Comparison of ENCODE assay signal across 13 cellular contexts in the genomic region with DNA sequence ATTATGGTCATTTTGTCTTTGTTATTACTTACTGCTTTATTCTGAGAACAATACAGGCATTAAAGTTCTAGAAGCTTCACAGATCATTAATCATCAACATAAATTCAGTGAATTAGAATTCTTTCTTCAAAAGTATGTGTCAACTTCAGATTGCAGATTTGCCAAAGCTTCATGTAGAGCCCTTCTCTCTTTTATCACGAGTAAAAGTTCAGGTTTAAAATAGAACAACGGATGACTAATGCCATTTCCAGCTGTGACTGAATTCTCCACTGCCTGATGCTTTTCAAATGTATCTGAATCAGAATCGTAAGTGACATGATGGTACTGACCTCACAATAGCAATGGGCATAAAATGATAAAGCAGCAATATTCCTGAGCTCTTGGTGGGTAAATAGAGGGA.
A peak's percentile ranks its signal among the peaks of the same experiment; 100 is the strongest.
DNase-seq lines count a peak whose midpoint lies in the region; ATAC-seq, FAIRE-seq and TF ChIP-seq lines count a peak whose summit lies in the region.
"Had no signal": no experiment of that assay in that cellular context is flagged by ENCODE, and none has a peak within 500 bp of the region (broad histone marks: within the 10 kb centered on the region; RNA-seq: fewer than 3 reads in every experiment).

No MANE protein-coding gene starts in this region.

- DNase-seq in GM12865 (ENCODE audit: low read depth) = peak; percentile 59
- DNase-seq in MG63 = peak; percentile 7
- peak; percentile 19 for DNase-seq in epidermal melanocyte (ENCODE audit: insufficient read length, low spot score)
- DNase-seq in neuronal stem cell (ENCODE audit: low spot score) = no peak
- no peak for DNase-seq in DMS114 treated with DMSO at 0.1 percent for 48 hours (lab: John Stamatoyannopoulos, UW; ENCODE audit: unreplicated experiment)
- no peak for DNase-seq in GM12891 (ENCODE audit: insufficient read length, low spot score)
- DNase-seq in COR-L47 (lab: John Stamatoyannopoulos, UW) = no peak
- DNase-seq: activated CD8-positive, alpha-beta memory T cell treated with anti-CD3 and anti-CD28 coated beads, Interleukin-2, amount 50 U/mL, for 4 hours; amygdala; nephron progenitor cell had no signal

- no peak overlapping the region for H3K4ac ChIP-seq in neuronal stem cell (ENCODE audit: low read length)

- no peak for FAIRE-seq in GM12891 (lab: Jason Lieb, UNC)
- FAIRE-seq: endothelial cell of umbilical vein had no signal

- no CpG with 5 or more reads among the region's 3 CpGs for WGBS in neuronal stem cell (ENCODE audit: extremely low coverage in 2 of 2, insufficient read length in 2 of 2, insufficient replicate concordance in 1 of 2), 2 donors

- no peak overlapping the region for H3K27ac ChIP-seq in neuronal stem cell (replicated peaks; ENCODE audit: low read length)

- H2BK15ac ChIP-seq in neuronal stem cell (ENCODE audit: low read length) = no peak overlapping the region

- H3K9ac ChIP-seq in neuronal stem cell (ENCODE audit: low read depth, low read length, poor library complexity) = no peak overlapping the region

- no peak overlapping the region for H3K23ac ChIP-seq in neuronal stem cell (ENCODE audit: low read depth, low read length, poor library complexity)

- no peak overlapping the region for H3K4me3 ChIP-seq in GM12865 (ENCODE audit: low read depth, low read length)
- no peak overlapping the region for H3K4me3 ChIP-seq in MG63
- H3K4me3 ChIP-seq in neuronal stem cell (ENCODE audit: low read length in 2 of 2) = no peak overlapping the region

- H3K9me3 ChIP-seq in MG63 (no peaks in the 10 kb centered on the region), neuronal stem cell (replicated peaks in 1 of 2; ENCODE audit: control insufficient read depth in 2 of 2, insufficient read depth in 1 of 2, low read depth in 1 of 2, low read length in 2 of 2) (no peaks in the 10 kb centered on the region)

- H3K27me3 ChIP-seq in MG63 (no peaks in the 10 kb centered on the region), neuronal stem cell (ENCODE audit: control insufficient read depth in 3 of 3, insufficient read depth in 3 of 3, low read depth in 1 of 3, low read length in 3 of 3) (no peaks in the 10 kb centered on the region)

- no peak for ATAC-seq in HG02981 (IDR thresholded peaks at IDR 0.05; ENCODE audit: unreplicated experiment)
- ATAC-seq: stimulated activated effector memory CD8-positive, alpha-beta T cell treated with anti-CD3 and anti-CD28 coated beads, Interleukin-12 subunit alpha, Interleukin-12 subunit beta, amount 100 ng/mL, for 72 hours had no signal

- H2BK120ac ChIP-seq in neuronal stem cell (ENCODE audit: low read depth, low read length) = no peak overlapping the region

- H3K14ac ChIP-seq in neuronal stem cell (ENCODE audit: low read length) = no peak overlapping the region

- H4K91ac ChIP-seq in neuronal stem cell (ENCODE audit: low read depth, low read length, poor library complexity) = no peak overlapping the region

- H3K79me1 ChIP-seq in neuronal stem cell (ENCODE audit: low read depth, low read length) = no peaks in the 10 kb centered on the region

- no peak for TF ChIP-seq POLR2A in GM12891 (IDR thresholded peaks at IDR 0.05; ENCODE audit: low read depth, low read length)

- no peak for TF ChIP-seq CTCF in GM12865 (IDR thresholded peaks at IDR 0.05; ENCODE audit: insufficient read depth, low read depth, low read length, missing control alignments)

- H2BK12ac ChIP-seq in neuronal stem cell (ENCODE audit: low read length) = no peak overlapping the region

- no peaks in the 10 kb centered on the region for H3K36me3 ChIP-seq in MG63
- no peaks in the 10 kb centered on the region for H3K36me3 ChIP-seq in neuronal stem cell (replicated peaks in 1 of 2; ENCODE audit: control insufficient read depth in 2 of 2, insufficient read depth in 2 of 2, low read length in 2 of 2)

- H3K18ac ChIP-seq in neuronal stem cell (ENCODE audit: low read length) = no peak overlapping the region

- H3K4me1 ChIP-seq in neuronal stem cell (ENCODE audit: control insufficient read depth in 2 of 2, insufficient read depth in 1 of 2, low read depth in 1 of 2, low read length in 2 of 2) = peaks cover 0 to 5% of the 10 kb centered on the region in 2 donors

- peak overlapping the region; percentile 64 for H2AFZ ChIP-seq in neuronal stem cell (ENCODE audit: low read length)

- H2AK5ac ChIP-seq in neuronal stem cell (ENCODE audit: low read depth, low read length) = no peak overlapping the region

- no peak overlapping the region for H3K4me2 ChIP-seq in neuronal stem cell (ENCODE audit: insufficient read depth, low read length, poor library complexity, severe bottlenecking)

- no peak overlapping the region for H2BK5ac ChIP-seq in neuronal stem cell (ENCODE audit: low read length)

- H4K8ac ChIP-seq in neuronal stem cell (ENCODE audit: low read depth, low read length) = no peak overlapping the region

TF ChIP-seq in GM12891, 5 proteins besides CTCF, POLR2A, EP300 and RAD21:
- TF ChIP-seq TAF1 (IDR thresholded peaks at IDR 0.05; ENCODE audit: low read depth, low read length) = no peak
- no peak for TF ChIP-seq SPI1 (IDR thresholded peaks at IDR 0.05; ENCODE audit: low read depth, low read length)
- TF ChIP-seq POLR2AphosphoS5 (IDR thresholded peaks at IDR 0.05; ENCODE audit: low read depth, low read length) = no peak
- TF ChIP-seq PAX5 (IDR thresholded peaks at IDR 0.05; ENCODE audit: insufficient read depth, low read length, severe bottlenecking) = no peak
- no peak for TF ChIP-seq POU2F2 (IDR thresholded peaks at IDR 0.05; ENCODE audit: low read depth, low read length)

Comparison
In these comparisons a context has a peak if more than half of its experiments do, and no peak if none do; other contexts are left out.
1. DNase-seq: peak in GM12865 (single experiment), MG63 (single experiment) and epidermal melanocyte (single experiment); none in neuronal stem cell (single experiment), DMS114 treated with DMSO at 0.1 percent for 48 hours (single experiment), GM12891 (single experiment) and COR-L47 (single experiment).